12 cellular contexts compared by ENCODE assay signal in the genomic region with DNA sequence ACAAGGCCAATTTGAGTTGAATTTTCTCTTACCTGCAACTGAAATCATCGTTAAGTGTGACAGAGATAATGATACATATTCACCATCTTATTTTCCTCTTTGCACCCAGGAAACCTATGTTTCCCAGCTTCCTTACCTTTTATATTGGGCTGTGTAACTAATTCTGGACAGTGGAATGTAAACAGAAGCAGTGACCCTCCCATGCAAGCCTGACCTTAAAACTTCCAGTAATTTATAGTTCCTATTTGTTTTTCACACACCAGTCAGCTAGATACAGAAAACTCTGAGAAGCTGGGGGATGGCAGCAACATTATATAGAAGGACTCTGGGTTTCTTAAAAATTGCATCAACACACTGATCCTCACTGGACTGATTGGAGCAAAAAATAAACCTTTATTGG.
"Had no signal": no experiment of that assay in that cellular context is flagged by ENCODE, and none has a peak within 500 bp of the region (broad histone marks: within the 10 kb centered on the region; RNA-seq: fewer than 3 reads in every experiment).

No MANE protein-coding gene starts in this region.

- H3K27ac Mint-ChIP-seq: activated naive CD4-positive, alpha-beta T cell treated with anti-CD3 and anti-CD28 coated beads, Interleukin-2, amount 10 ng/mL, durations not matched to agents 7 days and 5 days; stimulated activated naive CD8-positive, alpha-beta T cell treated with anti-CD3 and anti-CD28 coated beads, Interleukin-15, Interleukin-2, amounts not matched to agents 100 ng/mL and 50 ng/mL, for 24 hours; T-helper 2 cell treated with Interferon-gamma antibody and Interleukin-4, amounts not matched to agents 5 μg/mL and 100 μg/mL, for 36 hours; type B pancreatic cell had no signal

- DNase-seq: activated CD4-positive, alpha-beta T cell treated with anti-CD3 and anti-CD28 coated beads, Interleukin-2, amount 50 U/mL, for 4 hours; activated naive CD4-positive, alpha-beta T cell treated with anti-CD3 and anti-CD28 coated beads, Interleukin-2, amount 10 ng/mL, durations not matched to agents 7 days and 5 days; hippocampal formation; left ventricle myocardium superior; psoas muscle; right lobe of liver had no signal

- ATAC-seq: left ventricle myocardium superior, psoas muscle had no signal

- H3K4me3 ChIP-seq: ascending aorta, breast epithelium, psoas muscle, suprapubic skin had no signal

- H3K9me3 ChIP-seq: ascending aorta, breast epithelium, psoas muscle, right lobe of liver had no signal

- H3K4me1 Mint-ChIP-seq: activated naive CD4-positive, alpha-beta T cell treated with anti-CD3 and anti-CD28 coated beads, Interleukin-2, amount 10 ng/mL, durations not matched to agents 7 days and 5 days had no signal

- H3K27me3 ChIP-seq: ascending aorta, breast epithelium, right lobe of liver, suprapubic skin had no signal

- H3K9me3 Mint-ChIP-seq: activated naive CD4-positive, alpha-beta T cell treated with anti-CD3 and anti-CD28 coated beads, Interleukin-2, amount 10 ng/mL, durations not matched to agents 7 days and 5 days; stimulated activated naive CD8-positive, alpha-beta T cell treated with anti-CD3 and anti-CD28 coated beads, Interleukin-15, Interleukin-2, amounts not matched to agents 100 ng/mL and 50 ng/mL, for 24 hours; type B pancreatic cell had no signal

- H3K4me3 Mint-ChIP-seq: activated naive CD4-positive, alpha-beta T cell treated with anti-CD3 and anti-CD28 coated beads, Interleukin-2, amount 10 ng/mL, durations not matched to agents 7 days and 5 days; stimulated activated naive CD8-positive, alpha-beta T cell treated with anti-CD3 and anti-CD28 coated beads, Interleukin-15, Interleukin-2, amounts not matched to agents 100 ng/mL and 50 ng/mL, for 24 hours; T-helper 2 cell treated with Interferon-gamma antibody and Interleukin-4, amounts not matched to agents 5 μg/mL and 100 μg/mL, for 36 hours; type B pancreatic cell had no signal

- H3K27me3 Mint-ChIP-seq: stimulated activated naive CD8-positive, alpha-beta T cell treated with anti-CD3 and anti-CD28 coated beads, Interleukin-15, Interleukin-2, amounts not matched to agents 100 ng/mL and 50 ng/mL, for 24 hours; type B pancreatic cell had no signal

- H3K36me3 Mint-ChIP-seq: activated naive CD4-positive, alpha-beta T cell treated with anti-CD3 and anti-CD28 coated beads, Interleukin-2, amount 10 ng/mL, durations not matched to agents 7 days and 5 days; type B pancreatic cell had no signal

- H3K36me3 ChIP-seq: ascending aorta, breast epithelium, right lobe of liver, suprapubic skin had no signal

- H3K4me1 ChIP-seq: breast epithelium had no signal

- H3K27ac ChIP-seq: psoas muscle, suprapubic skin had no signal
